ENCODE assay signal across 1 cellular context in genomic region chr11:12673924-12674570, GRCh38.
TF ChIP-seq lines count a peak whose summit lies in the region.

Gene TEAD1, plus strand, starts transcription at chr11:12674421.

TF ChIP-seq in HepG2, 621 proteins besides CTCF, POLR2A, EP300 and RAD21 (continued from another document and continues in another):
- TF ChIP-seq ZNF790 (CRISPR knock-in tag; IDR thresholded peaks at IDR 0.05; ENCODE audit: borderline replicate concordance) (no peak), REPIN1 (CRISPR knock-in tag; IDR thresholded peaks at IDR 0.05; ENCODE audit: borderline replicate concordance, low read depth) (no peak; the same call in 1 of the 2 replicates), CSRNP2 (CRISPR knock-in tag; conservative IDR thresholded peaks at IDR 0.05; ENCODE audit: low read depth) (no peak), HNF1B (CRISPR knock-in tag; IDR thresholded peaks at IDR 0.05) (no peak), ATF3 (CRISPR knock-in tag; IDR thresholded peaks at IDR 0.05) (peak; percentile 89), GFI1 (CRISPR knock-in tag; IDR thresholded peaks at IDR 0.05; ENCODE audit: borderline replicate concordance) (peak; percentile 46; the same call in 1 of the 2 replicates), TRAFD1 (CRISPR knock-in tag; IDR thresholded peaks at IDR 0.05; ENCODE audit: borderline replicate concordance) (no peak), RBM39 (IDR thresholded peaks at IDR 0.05; ENCODE audit: low read depth, low read length, poor library complexity, severe bottlenecking) (no peak), NR0B2 (CRISPR knock-in tag; IDR thresholded peaks at IDR 0.05) (no peak), U2AF1 (optimal IDR thresholded peaks at IDR 0.05; ENCODE audit: low read depth, low read length) (no peak), IKZF5 (CRISPR knock-in tag; IDR thresholded peaks at IDR 0.05) (no peak), SIN3A (IDR thresholded peaks at IDR 0.05; ENCODE audit: borderline replicate concordance, low read depth, low read length) (no peak), SALL2 (CRISPR knock-in tag; IDR thresholded peaks at IDR 0.05) (peak; percentile 68; the same call in 1 of the 2 replicates), ZNF138 (CRISPR knock-in tag; IDR thresholded peaks at IDR 0.05; ENCODE audit: low read depth) (no peak), ZNF543 (CRISPR knock-in tag; IDR thresholded peaks at IDR 0.05) (no peak), DRAP1 (CRISPR knock-in tag; IDR thresholded peaks at IDR 0.05) (peak; percentile 29; the same call in 1 of the 2 replicates), PBX2 (CRISPR knock-in tag; IDR thresholded peaks at IDR 0.05) (no peak), ZNF552 (CRISPR knock-in tag; IDR thresholded peaks at IDR 0.05; ENCODE audit: borderline replicate concordance) (no peak), NFIB (CRISPR knock-in tag; IDR thresholded peaks at IDR 0.05; ENCODE audit: borderline replicate concordance) (no peak), SMARCC2 (IDR thresholded peaks at IDR 0.05) (peak; percentile 85; the same call in 1 of the 2 replicates), PHB2 (IDR thresholded peaks at IDR 0.05; ENCODE audit: partially characterized antibody) (no peak), PLSCR1 (CRISPR knock-in tag; IDR thresholded peaks at IDR 0.05; ENCODE audit: borderline replicate concordance) (no peak), ZNF446 (CRISPR knock-in tag; IDR thresholded peaks at IDR 0.05) (0 out of 2 replicates have a peak, but pooled peaks have one; percentile 40), ZMAT3 (CRISPR knock-in tag; conservative IDR thresholded peaks at IDR 0.05) (no peak; the same call in 1 of the 2 replicates), RFX3 (CRISPR knock-in tag; IDR thresholded peaks at IDR 0.05) (no peak), SMAD9 (CRISPR knock-in tag; IDR thresholded peaks at IDR 0.05) (no peak), KAT7 (CRISPR knock-in tag; IDR thresholded peaks at IDR 0.05; ENCODE audit: borderline replicate concordance) (no peak), NFIC (IDR thresholded peaks at IDR 0.05; ENCODE audit: low read length) (no peak), PHF5A (CRISPR knock-in tag; IDR thresholded peaks at IDR 0.05; ENCODE audit: low read depth, unreplicated experiment) (peak; percentile 27), ZNF724P (CRISPR knock-in tag; IDR thresholded peaks at IDR 0.05; ENCODE audit: borderline replicate concordance) (no peak), AGO2 (optimal IDR thresholded peaks at IDR 0.05; ENCODE audit: low read depth, low read length) (no peak), SMC3 (IDR thresholded peaks at IDR 0.05; ENCODE audit: low read length) (no peak), TFDP1 (CRISPR knock-in tag; IDR thresholded peaks at IDR 0.05; ENCODE audit: borderline replicate concordance) (no peak; the same call in 1 of the 2 replicates), HNRNPL (IDR thresholded peaks at IDR 0.05; ENCODE audit: low read depth, low read length) (no peak), ZNF33B (CRISPR knock-in tag; IDR thresholded peaks at IDR 0.05) (no peak), NFRKB (IDR thresholded peaks at IDR 0.05) (no peak), TRIM22 (IDR thresholded peaks at IDR 0.05) (no peak), ZNF879 (CRISPR knock-in tag; IDR thresholded peaks at IDR 0.05) (no peak), AGO1 (IDR thresholded peaks at IDR 0.05; ENCODE audit: low read depth, low read length, poor library complexity, severe bottlenecking) (no peak), IRX3 (CRISPR knock-in tag; IDR thresholded peaks at IDR 0.05; ENCODE audit: borderline replicate concordance, low read depth) (no peak), ZNF672 (CRISPR knock-in tag; IDR thresholded peaks at IDR 0.05) (no peak), ATF1 (CRISPR knock-in tag; IDR thresholded peaks at IDR 0.05) (0 out of 2 replicates have a peak, but pooled peaks have one; percentile 11), TIGD3 (CRISPR knock-in tag; IDR thresholded peaks at IDR 0.05; ENCODE audit: borderline replicate concordance) (no peak), ZNF142 (CRISPR knock-in tag; IDR thresholded peaks at IDR 0.05) (0 out of 2 replicates have a peak, but pooled peaks have one; percentile 12)
